ENCODE assay signal across 1 cellular context in the genomic region with DNA sequence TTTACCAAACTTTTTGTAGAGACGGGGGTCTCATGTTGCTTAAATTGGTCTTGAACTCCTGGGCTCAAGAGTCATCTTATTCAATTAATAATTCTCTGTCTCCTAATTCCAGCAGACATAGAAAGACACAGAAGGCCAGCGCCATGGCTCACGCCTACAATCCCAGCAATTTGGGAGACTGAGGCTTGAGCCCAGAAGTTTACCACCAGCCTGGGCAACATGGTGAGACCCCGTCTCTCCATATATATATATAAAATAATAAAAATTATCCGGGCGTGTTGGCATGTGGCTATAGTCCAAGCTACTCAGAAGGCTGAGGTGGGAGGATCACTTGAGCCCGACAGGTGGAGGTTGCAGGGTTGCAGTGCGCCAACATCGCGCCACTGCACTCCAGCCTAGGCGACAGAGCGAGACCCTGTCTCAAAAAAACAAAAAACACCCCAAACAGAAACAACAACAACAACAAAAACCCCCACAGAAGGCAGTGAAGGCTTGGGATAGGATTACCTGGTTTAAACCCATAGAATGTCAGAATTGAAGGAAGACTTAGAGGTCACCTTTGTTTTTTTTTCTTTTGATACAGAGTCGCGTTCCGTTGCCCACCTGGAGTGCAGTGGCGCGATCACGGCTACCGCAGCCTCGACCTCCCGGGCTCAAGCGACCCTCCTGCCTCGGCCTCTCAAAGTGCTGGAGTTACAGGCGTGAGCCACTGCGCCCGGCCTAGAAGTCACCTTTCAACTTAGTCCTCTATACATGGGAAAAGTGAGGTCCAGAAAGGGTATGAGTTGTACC.
TF ChIP-seq lines count a peak whose summit lies in the region.

No MANE protein-coding gene starts in this region.

TF ChIP-seq in GM23338, 12 proteins besides CTCF, POLR2A, EP300 and RAD21 (continued from another document):
- TF ChIP-seq, protein P1, sequence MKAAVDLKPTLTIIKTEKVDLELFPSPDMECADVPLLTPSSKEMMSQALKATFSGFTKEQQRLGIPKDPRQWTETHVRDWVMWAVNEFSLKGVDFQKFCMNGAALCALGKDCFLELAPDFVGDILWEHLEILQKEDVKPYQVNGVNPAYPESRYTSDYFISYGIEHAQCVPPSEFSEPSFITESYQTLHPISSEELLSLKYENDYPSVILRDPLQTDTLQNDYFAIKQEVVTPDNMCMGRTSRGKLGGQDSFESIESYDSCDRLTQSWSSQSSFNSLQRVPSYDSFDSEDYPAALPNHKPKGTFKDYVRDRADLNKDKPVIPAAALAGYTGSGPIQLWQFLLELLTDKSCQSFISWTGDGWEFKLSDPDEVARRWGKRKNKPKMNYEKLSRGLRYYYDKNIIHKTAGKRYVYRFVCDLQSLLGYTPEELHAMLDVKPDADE (IDR thresholded peaks at IDR 0.05): no peak
- TF ChIP-seq CREB1 (CRISPR knock-in tag; IDR thresholded peaks at IDR 0.05; ENCODE audit: low read depth) (no peak), EZH2 (IDR thresholded peaks at IDR 0.05; ENCODE audit: low read depth, unreplicated experiment) (no peak), POLR2AphosphoS5 (IDR thresholded peaks at IDR 0.05; ENCODE audit: low read depth) (no peak)
- TF ChIP-seq, protein P2, sequence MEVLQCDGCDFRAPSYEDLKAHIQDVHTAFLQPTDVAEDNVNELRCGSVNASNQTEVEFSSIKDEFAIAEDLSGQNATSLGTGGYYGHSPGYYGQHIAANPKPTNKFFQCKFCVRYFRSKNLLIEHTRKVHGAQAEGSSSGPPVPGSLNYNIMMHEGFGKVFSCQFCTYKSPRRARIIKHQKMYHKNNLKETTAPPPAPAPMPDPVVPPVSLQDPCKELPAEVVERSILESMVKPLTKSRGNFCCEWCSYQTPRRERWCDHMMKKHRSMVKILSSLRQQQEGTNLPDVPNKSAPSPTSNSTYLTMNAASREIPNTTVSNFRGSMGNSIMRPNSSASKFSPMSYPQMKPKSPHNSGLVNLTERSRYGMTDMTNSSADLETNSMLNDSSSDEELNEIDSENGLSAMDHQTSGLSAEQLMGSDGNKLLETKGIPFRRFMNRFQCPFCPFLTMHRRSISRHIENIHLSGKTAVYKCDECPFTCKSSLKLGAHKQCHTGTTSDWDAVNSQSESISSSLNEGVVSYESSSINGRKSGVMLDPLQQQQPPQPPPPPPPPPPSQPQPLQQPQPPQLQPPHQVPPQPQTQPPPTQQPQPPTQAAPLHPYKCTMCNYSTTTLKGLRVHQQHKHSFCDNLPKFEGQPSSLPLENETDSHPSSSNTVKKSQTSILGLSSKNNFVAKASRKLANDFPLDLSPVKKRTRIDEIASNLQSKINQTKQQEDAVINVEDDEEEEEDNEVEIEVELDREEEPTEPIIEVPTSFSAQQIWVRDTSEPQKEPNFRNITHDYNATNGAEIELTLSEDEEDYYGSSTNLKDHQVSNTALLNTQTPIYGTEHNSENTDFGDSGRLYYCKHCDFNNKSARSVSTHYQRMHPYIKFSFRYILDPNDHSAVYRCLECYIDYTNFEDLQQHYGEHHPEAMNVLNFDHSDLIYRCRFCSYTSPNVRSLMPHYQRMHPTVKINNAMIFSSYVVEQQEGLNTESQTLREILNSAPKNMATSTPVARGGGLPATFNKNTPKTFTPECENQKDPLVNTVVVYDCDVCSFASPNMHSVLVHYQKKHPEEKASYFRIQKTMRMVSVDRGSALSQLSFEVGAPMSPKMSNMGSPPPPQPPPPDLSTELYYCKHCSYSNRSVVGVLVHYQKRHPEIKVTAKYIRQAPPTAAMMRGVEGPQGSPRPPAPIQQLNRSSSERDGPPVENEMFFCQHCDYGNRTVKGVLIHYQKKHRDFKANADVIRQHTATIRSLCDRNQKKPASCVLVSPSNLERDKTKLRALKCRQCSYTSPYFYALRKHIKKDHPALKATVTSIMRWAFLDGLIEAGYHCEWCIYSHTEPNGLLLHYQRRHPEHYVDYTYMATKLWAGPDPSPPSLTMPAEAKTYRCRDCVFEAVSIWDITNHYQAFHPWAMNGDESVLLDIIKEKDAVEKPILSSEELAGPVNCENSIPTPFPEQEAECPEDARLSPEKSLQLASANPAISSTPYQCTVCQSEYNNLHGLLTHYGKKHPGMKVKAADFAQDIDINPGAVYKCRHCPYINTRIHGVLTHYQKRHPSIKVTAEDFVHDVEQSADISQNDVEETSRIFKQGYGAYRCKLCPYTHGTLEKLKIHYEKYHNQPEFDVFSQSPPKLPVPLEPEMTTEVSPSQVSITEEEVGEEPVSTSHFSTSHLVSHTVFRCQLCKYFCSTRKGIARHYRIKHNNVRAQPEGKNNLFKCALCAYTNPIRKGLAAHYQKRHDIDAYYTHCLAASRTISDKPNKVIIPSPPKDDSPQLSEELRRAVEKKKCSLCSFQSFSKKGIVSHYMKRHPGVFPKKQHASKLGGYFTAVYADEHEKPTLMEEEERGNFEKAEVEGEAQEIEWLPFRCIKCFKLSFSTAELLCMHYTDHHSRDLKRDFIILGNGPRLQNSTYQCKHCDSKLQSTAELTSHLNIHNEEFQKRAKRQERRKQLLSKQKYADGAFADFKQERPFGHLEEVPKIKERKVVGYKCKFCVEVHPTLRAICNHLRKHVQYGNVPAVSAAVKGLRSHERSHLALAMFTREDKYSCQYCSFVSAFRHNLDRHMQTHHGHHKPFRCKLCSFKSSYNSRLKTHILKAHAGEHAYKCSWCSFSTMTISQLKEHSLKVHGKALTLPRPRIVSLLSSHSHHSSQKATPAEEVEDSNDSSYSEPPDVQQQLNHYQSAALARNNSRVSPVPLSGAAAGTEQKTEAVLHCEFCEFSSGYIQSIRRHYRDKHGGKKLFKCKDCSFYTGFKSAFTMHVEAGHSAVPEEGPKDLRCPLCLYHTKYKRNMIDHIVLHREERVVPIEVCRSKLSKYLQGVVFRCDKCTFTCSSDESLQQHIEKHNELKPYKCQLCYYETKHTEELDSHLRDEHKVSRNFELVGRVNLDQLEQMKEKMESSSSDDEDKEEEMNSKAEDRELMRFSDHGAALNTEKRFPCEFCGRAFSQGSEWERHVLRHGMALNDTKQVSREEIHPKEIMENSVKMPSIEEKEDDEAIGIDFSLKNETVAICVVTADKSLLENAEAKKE (CRISPR knock-in tag; IDR thresholded peaks at IDR 0.05): no peak
